In genomic region chr1:54037476-54037875, GRCh38 we compare ENCODE assay signal across 22 cellular contexts. TPM values are rescaled to one million over a fixed set of nuclear protein-coding genes. Genes with fewer than 3 reads are reported as not detected.
DNase-seq lines count a peak whose midpoint lies in the region; ATAC-seq and TF ChIP-seq lines count a peak whose summit lies in the region.
"Had no signal": no experiment of that assay in that cellular context is flagged by ENCODE, and none has a peak within 500 bp of the region (broad histone marks: within the 10 kb centered on the region; RNA-seq: fewer than 3 reads in every experiment).

No MANE protein-coding gene starts in this region.

- H3K9me3 Mint-ChIP-seq in stimulated activated effector memory CD8-positive, alpha-beta T cell treated with anti-CD3 and anti-CD28 coated beads, Interleukin-12 subunit alpha, Interleukin-12 subunit beta, amount 100 ng/mL, for 72 hours: no peaks in the 10 kb centered on the region
- H3K9me3 Mint-ChIP-seq: CD14-positive monocyte; naive thymus-derived CD4-positive, alpha-beta T cell; stimulated activated naive B cell treated with anti-CD40 and anti-IgM and Interleukin-4, amounts not matched to agents 10 μg/mL and 1 μg/mL and 100 μg/mL, for 72 hours had no signal

- H3K36me3 ChIP-seq in left ventricle myocardium inferior: peaks cover 98% of the 10 kb centered on the region
- H3K36me3 ChIP-seq: ovary had no signal

- H3K4me3 ChIP-seq in left ventricle myocardium inferior: no peak overlapping the region
- H3K4me3 ChIP-seq: ovary had no signal

- no peaks in the 10 kb centered on the region for H3K4me1 Mint-ChIP-seq in stimulated activated effector memory CD8-positive, alpha-beta T cell treated with anti-CD3 and anti-CD28 coated beads, Interleukin-12 subunit alpha, Interleukin-12 subunit beta, amount 100 ng/mL, for 72 hours
- H3K4me1 Mint-ChIP-seq: CD14-positive monocyte; stimulated activated naive B cell treated with anti-CD40 and anti-IgM and Interleukin-4, amounts not matched to agents 10 μg/mL and 1 μg/mL and 100 μg/mL, for 72 hours had no signal

- peaks cover 100% of the 10 kb centered on the region for H3K36me3 Mint-ChIP-seq in stimulated activated effector memory CD8-positive, alpha-beta T cell treated with anti-CD3 and anti-CD28 coated beads, Interleukin-12 subunit alpha, Interleukin-12 subunit beta, amount 100 ng/mL, for 72 hours

- H3K27me3 ChIP-seq in left ventricle myocardium inferior (ENCODE audit: low read depth): no peaks in the 10 kb centered on the region
- H3K27me3 ChIP-seq: ovary had no signal

- peak overlapping the region; percentile 0 for H3K27ac Mint-ChIP-seq in stimulated activated effector memory CD8-positive, alpha-beta T cell treated with anti-CD3 and anti-CD28 coated beads, Interleukin-12 subunit alpha, Interleukin-12 subunit beta, amount 100 ng/mL, for 72 hours
- H3K27ac Mint-ChIP-seq: stimulated activated naive B cell treated with anti-CD40 and anti-IgM and Interleukin-4, amounts not matched to agents 10 μg/mL and 1 μg/mL and 100 μg/mL, for 72 hours had no signal

- DNase-seq in Right ventricle myocardium inferior (ENCODE audit: missing footprints) (no peak), left ventricle myocardium inferior (no peak), RKO (ENCODE audit: low spot score) (peak; percentile 27), dermis blood vessel endothelial cell (peak; percentile 42), NCI-H2081 treated with DMSO at 0.1 percent for 48 hours (lab: John Stamatoyannopoulos, UW) (no peak), NCI-H1436 (lab: John Stamatoyannopoulos, UW) (no peak)
- no peak for DNase-seq in stimulated activated effector memory CD8-positive, alpha-beta T cell treated with anti-CD3 and anti-CD28 coated beads, Interleukin-12 subunit alpha, Interleukin-12 subunit beta, amount 100 ng/mL, for 72 hours (ENCODE audit: low spot score in 2 of 2)
- DNase-seq in activated CD4-positive, alpha-beta T cell treated with anti-CD3 and anti-CD28 coated beads for 1 hour: no peak
- DNase-seq: activated CD4-positive, CD25-positive, alpha-beta regulatory T cell treated with anti-CD3 and anti-CD28 coated beads, Interleukin-2, amount 50 U/mL, for 72 hours; caudate nucleus; DMS53; GF-D8; mesendoderm; naive thymus-derived CD4-positive, alpha-beta T cell; NCI-H146; NCI-H345; NK-92 treated with Interleukin-12 subunit alpha and Interleukin-12 subunit beta, amount 100 ng/mL, for 24 hours; ovary; stimulated activated naive B cell treated with anti-CD40 and anti-IgM and Interleukin-4, amounts not matched to agents 10 μg/mL and 1 μg/mL and 100 μg/mL, for 72 hours had no signal

- no peaks in the 10 kb centered on the region for H3K9me3 ChIP-seq in left ventricle myocardium inferior (replicated peaks)
- H3K9me3 ChIP-seq: ovary had no signal

- ATAC-seq in Right ventricle myocardium inferior: peak; percentile 46
- ATAC-seq in stimulated activated effector memory CD8-positive, alpha-beta T cell treated with anti-CD3 and anti-CD28 coated beads, Interleukin-12 subunit alpha, Interleukin-12 subunit beta, amount 100 ng/mL, for 72 hours: no peak
- ATAC-seq: naive thymus-derived CD4-positive, alpha-beta T cell; stimulated activated naive B cell treated with anti-CD40 and anti-IgM and Interleukin-4, amounts not matched to agents 10 μg/mL and 1 μg/mL and 100 μg/mL, for 72 hours had no signal

- peaks cover 10% of the 10 kb centered on the region for H3K4me1 ChIP-seq in left ventricle myocardium inferior

- H3K4me3 Mint-ChIP-seq in stimulated activated effector memory CD8-positive, alpha-beta T cell treated with anti-CD3 and anti-CD28 coated beads, Interleukin-12 subunit alpha, Interleukin-12 subunit beta, amount 100 ng/mL, for 72 hours: no peak overlapping the region
- H3K4me3 Mint-ChIP-seq: CD14-positive monocyte; naive thymus-derived CD4-positive, alpha-beta T cell; stimulated activated naive B cell treated with anti-CD40 and anti-IgM and Interleukin-4, amounts not matched to agents 10 μg/mL and 1 μg/mL and 100 μg/mL, for 72 hours had no signal

- no peak for TF ChIP-seq CTCF in left ventricle myocardium inferior (IDR thresholded peaks at IDR 0.05; ENCODE audit: borderline replicate concordance)

- H3K27ac ChIP-seq in left ventricle myocardium inferior (replicated peaks): no peak overlapping the region
- H3K27ac ChIP-seq: epithelial cell of prostate, ovary had no signal

- intact Hi-C loops in Right ventricle myocardium inferior (cut with DNase I) (no loop called here), left ventricle myocardium inferior (cut with micrococcal nuclease) (no loop called here)

RNA-seq across cellular contexts. Expression of gene TMEM59, which starts 15.5 kb away (rescaled TPM):
- total RNA-seq in Right ventricle myocardium inferior (341 TPM), left ventricle myocardium inferior (337 TPM), dermis blood vessel endothelial cell (290 and 375 TPM in 2 replicates)

RNA-seq across cellular contexts. Expression of gene TCEANC2, which starts 15.9 kb away (rescaled TPM):
- 4.7 TPM for total RNA-seq in Right ventricle myocardium inferior
- 5.7 TPM for total RNA-seq in left ventricle myocardium inferior
- total RNA-seq in dermis blood vessel endothelial cell: 3.7 and 3.8 TPM in 2 replicates

RNA-seq across cellular contexts. Expression of gene LDLRAD1, which starts 19.5 kb away (rescaled TPM):
- not detected for total RNA-seq in Right ventricle myocardium inferior
- total RNA-seq in left ventricle myocardium inferior: not detected
- not detected in 2 replicates for total RNA-seq in dermis blood vessel endothelial cell
- total RNA-seq: naive thymus-derived CD4-positive, alpha-beta T cell; RPMI7951 had no signal

Comparison
In these comparisons a context has a peak if more than half of its experiments do, and no peak if none do; other contexts are left out.
1. DNase-seq: peak in RKO (single experiment) and dermis blood vessel endothelial cell (single experiment); none in Right ventricle myocardium inferior (single experiment), left ventricle myocardium inferior (single experiment), stimulated activated effector memory CD8-positive, alpha-beta T cell treated with anti-CD3 and anti-CD28 coated beads, Interleukin-12 subunit alpha, Interleukin-12 subunit beta, amount 100 ng/mL, for 72 hours (0 of 2), NCI-H2081 treated with DMSO at 0.1 percent for 48 hours (single experiment), activated CD4-positive, alpha-beta T cell treated with anti-CD3 and anti-CD28 coated beads for 1 hour (single experiment) and NCI-H1436 (single experiment).